ENCODE assay signal across 26 cellular contexts in the genomic region with DNA sequence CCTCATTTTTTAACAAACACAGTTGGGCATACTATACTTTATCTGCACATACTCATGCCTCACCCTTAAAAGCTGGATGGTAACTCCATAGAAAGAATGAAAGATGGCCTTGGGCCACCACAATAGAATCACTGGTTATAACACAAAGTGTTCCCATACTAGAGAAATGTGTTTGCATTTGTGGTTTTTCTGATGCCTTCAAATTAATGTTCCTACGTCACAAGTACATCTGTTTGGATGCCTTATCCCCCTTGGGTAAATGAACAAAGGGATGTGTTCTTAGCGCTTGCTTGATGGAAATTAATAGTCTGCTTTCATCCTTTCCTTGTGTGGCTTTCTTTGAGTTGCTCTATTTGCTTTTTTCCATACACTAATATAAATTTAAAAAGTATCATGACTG.
A peak's percentile ranks its signal among the peaks of the same experiment; 100 is the strongest.
DNase-seq lines count a peak whose midpoint lies in the region; ATAC-seq and TF ChIP-seq lines count a peak whose summit lies in the region.
"Had no signal": no experiment of that assay in that cellular context is flagged by ENCODE, and none has a peak within 500 bp of the region (broad histone marks: within the 10 kb centered on the region; RNA-seq: fewer than 3 reads in every experiment).

No MANE protein-coding gene starts in this region.

- intact Hi-C loops in left lung (cut with DNase I) (no loop called here), upper lobe of right lung (cut with DNase I) (no loop called here)

- ATAC-seq in left lung (peak; percentile 32), upper lobe of right lung (no peak), HG02938 (IDR thresholded peaks at IDR 0.05; ENCODE audit: unreplicated experiment) (no peak)
- ATAC-seq: activated CD8-positive, alpha-beta memory T cell treated with anti-CD3 and anti-CD28 coated beads, Interleukin-2, amount 10 ng/mL, durations not matched to agents 7 days and 5 days; activated T-cell treated with anti-CD3 and anti-CD28 coated beads, Interleukin-2, amount 50 U/mL, for 72 hours; left lobe of liver; natural killer cell treated with Interleukin-12 subunit alpha and Interleukin-12 subunit beta and Interleukin-15 and Interleukin-18, amount 100 ng/mL, for 72 hours; Panc1; pancreas; right cardiac atrium had no signal

- no peaks in the 10 kb centered on the region for H3K4me1 ChIP-seq in left lung
- no peaks in the 10 kb centered on the region for H3K4me1 ChIP-seq in upper lobe of right lung
- H3K4me1 ChIP-seq: pancreas had no signal

- peak overlapping the region; percentile 28 to 30 for H3K27ac ChIP-seq in left lung
- H3K27ac ChIP-seq in upper lobe of right lung, result no peak overlapping the region
- H3K27ac ChIP-seq: pancreas had no signal

- TF ChIP-seq CTCF in left lung (IDR thresholded peaks at IDR 0.05) (no peak), upper lobe of right lung (IDR thresholded peaks at IDR 0.05) (no peak), GM13976 (IDR thresholded peaks at IDR 0.05; ENCODE audit: borderline replicate concordance, control extremely low read depth, extremely low read depth, insufficient read depth, missing control alignments) (no peak)

- H3K9me3 ChIP-seq in left lung, result no peaks in the 10 kb centered on the region
- H3K9me3 ChIP-seq in upper lobe of right lung, result no peaks in the 10 kb centered on the region
- H3K9me3 ChIP-seq: pancreas had no signal

- in situ Hi-C loops in GM13976 (cut with MboI; ENCODE audit: low sequenced_read_pairs, unreplicated experiment), result no loop called here

- peak overlapping the region in 1 of 2 donors; percentile 13 for H3K4me3 ChIP-seq in left lung
- peak overlapping the region; percentile 21 for H3K4me3 ChIP-seq in upper lobe of right lung
- H3K4me3 ChIP-seq: pancreas had no signal

- H3K27me3 ChIP-seq in left lung (no peaks in the 10 kb centered on the region), upper lobe of right lung (no peaks in the 10 kb centered on the region)
- H3K27me3 ChIP-seq: pancreas had no signal

- DNase-seq in H4 (ENCODE audit: low spot score) (peak; percentile 97), astrocyte of the hippocampus (ENCODE audit: low read depth, low spot score) (peak; percentile 21), left lung (no peak), upper lobe of right lung (no peak), GM13976 (ENCODE audit: low spot score) (no peak)
- DNase-seq in activated T-cell treated with anti-CD3 and anti-CD28 coated beads, Interleukin-2, amount 50 U/mL, for 1 hour, result no peak
- DNase-seq: activated B cell treated with CpG ODN at 0.5 μM for 24 hours; activated CD8-positive, alpha-beta memory T cell treated with anti-CD3 and anti-CD28 coated beads, Interleukin-2, amount 10 ng/mL, durations not matched to agents 7 days and 5 days; activated naive CD4-positive, alpha-beta T cell treated with Interleukin-2 at 50 U/mL for 16 hours; activated T-cell treated with anti-CD3 and anti-CD28 coated beads, Interleukin-2, amount 50 U/mL, for 72 hours; CD8-positive, alpha-beta memory T cell; effector CD4-positive, alpha-beta T cell; H9; hippocampal formation; NCI-H1092 treated with DMSO at 0.1 percent for 48 hours; NCI-H187; NCI-H526; pancreas; right cardiac atrium; SIG-M5; stimulated activated CD4-positive, alpha-beta T cell treated with anti-CD3 and anti-CD28 coated beads, Interleukin-12 subunit alpha, Interleukin-12 subunit beta, amount 100 ng/mL, for 4 hours; stimulated activated CD4-positive, alpha-beta T cell treated with anti-CD3 and anti-CD28 coated beads, Interleukin-4, amount 100 ng/mL, for 1 hour had no signal

- no peaks in the 10 kb centered on the region for H3K36me3 ChIP-seq in left lung
- H3K36me3 ChIP-seq in upper lobe of right lung, result no peaks in the 10 kb centered on the region
- H3K36me3 ChIP-seq: pancreas had no signal

Comparison
In these comparisons a context has a peak if more than half of its experiments do, and no peak if none do; other contexts are left out.
1. DNase-seq: peak in H4 (single experiment) and astrocyte of the hippocampus (single experiment); none in left lung (0 of 2), upper lobe of right lung (single experiment), GM13976 (single experiment) and activated T-cell treated with anti-CD3 and anti-CD28 coated beads, Interleukin-2, amount 50 U/mL, for 1 hour (single experiment).